ENCODE assay signal across 9 cellular contexts in genomic region chr3:78728406-78729145, GRCh38.
DNase-seq lines count a peak whose midpoint lies in the region; ATAC-seq and TF ChIP-seq lines count a peak whose summit lies in the region.
"Had no signal": no experiment of that assay in that cellular context is flagged by ENCODE, and none has a peak within 500 bp of the region (broad histone marks: within the 10 kb centered on the region; RNA-seq: fewer than 3 reads in every experiment).

No MANE protein-coding gene starts in this region.

- TF ChIP-seq CTCF in mucosa of descending colon (IDR thresholded peaks at IDR 0.05) = no peak

- DNase-seq in Ammon's horn (ENCODE audit: low spot score) (peak; percentile 91), NCI-H2081 treated with DMSO at 0.1 percent for 48 hours (lab: John Stamatoyannopoulos, UW) (peak; percentile 98), cerebellar cortex (ENCODE audit: low spot score) (peak; percentile 70), mucosa of descending colon (peak; percentile 49 to 57 (median 56)), LoVo (ENCODE audit: low spot score) (no peak)
- DNase-seq in effector CD8-positive, alpha-beta T cell (lab: John Stamatoyannopoulos, UW) = no peak
- DNase-seq in CD4-positive, alpha-beta memory T cell = no peak

- POLR2A ChIA-PET in CD4-positive, alpha-beta memory T cell (lab: Charles Lee; ENCODE audit: partially characterized antibody) = no interaction called here

- no peak overlapping the region for H3K27ac Mint-ChIP-seq in CD4-positive, alpha-beta memory T cell
- H3K27ac Mint-ChIP-seq: IgD-negative memory B cell had no signal

- no peaks in the 10 kb centered on the region for H3K27me3 ChIP-seq in CD4-positive, alpha-beta memory T cell (ENCODE audit: insufficient read depth, low read length)

- H3K4me3 Mint-ChIP-seq in CD4-positive, alpha-beta memory T cell = no peak overlapping the region
- H3K4me3 Mint-ChIP-seq: IgD-negative memory B cell had no signal

- no peak overlapping the region for H3K4me3 ChIP-seq in mucosa of descending colon
- H3K4me3 ChIP-seq in CD4-positive, alpha-beta memory T cell (ENCODE audit: low read length in 2 of 2) = no peak overlapping the region

- ATAC-seq in mucosa of descending colon = peak; percentile 38
- no peak for ATAC-seq in GM21423 (IDR thresholded peaks at IDR 0.05; ENCODE audit: unreplicated experiment)

- no peaks in the 10 kb centered on the region for H3K4me1 Mint-ChIP-seq in CD4-positive, alpha-beta memory T cell
- H3K4me1 Mint-ChIP-seq: IgD-negative memory B cell had no signal

- H3K9me3 Mint-ChIP-seq in CD4-positive, alpha-beta memory T cell = peaks cover 0 to 14% (median 3%) of the 10 kb centered on the region in 8 donors

- H3K27ac ChIP-seq in CD4-positive, alpha-beta memory T cell (ENCODE audit: low read depth, low read length) = no peak overlapping the region

- H3K4me1 ChIP-seq in mucosa of descending colon (ENCODE audit: low read depth) = no peaks in the 10 kb centered on the region
- H3K4me1 ChIP-seq in CD4-positive, alpha-beta memory T cell (ENCODE audit: insufficient read depth, low read length) = no peaks in the 10 kb centered on the region

- intact Hi-C loops in mucosa of descending colon (cut with DNase I, micrococcal nuclease) = no loop called here
- intact Hi-C loops in CD4-positive, alpha-beta memory T cell (cut with micrococcal nuclease) = no loop called here

- no peaks in the 10 kb centered on the region for H3K36me3 Mint-ChIP-seq in CD4-positive, alpha-beta memory T cell

- H3K36me3 ChIP-seq in mucosa of descending colon (ENCODE audit: low read depth) = no peaks in the 10 kb centered on the region
- H3K36me3 ChIP-seq in CD4-positive, alpha-beta memory T cell (ENCODE audit: insufficient read depth, low read length) = no peaks in the 10 kb centered on the region

- H3K27me3 Mint-ChIP-seq in CD4-positive, alpha-beta memory T cell = no peaks in the 10 kb centered on the region
- H3K27me3 Mint-ChIP-seq: IgD-negative memory B cell had no signal

- CTCF ChIA-PET in CD4-positive, alpha-beta memory T cell (lab: Charles Lee; ENCODE audit: partially characterized antibody) = no interaction called here

- H3K9me3 ChIP-seq in mucosa of descending colon = no peaks in the 10 kb centered on the region
- no peaks in the 10 kb centered on the region for H3K9me3 ChIP-seq in CD4-positive, alpha-beta memory T cell (ENCODE audit: control insufficient read depth in 1 of 2, low read length in 2 of 2)

Comparison
In these comparisons a context has a peak if more than half of its experiments do, and no peak if none do; other contexts are left out.
1. DNase-seq: peak in Ammon's horn (single experiment), NCI-H2081 treated with DMSO at 0.1 percent for 48 hours (single experiment), cerebellar cortex (single experiment) and mucosa of descending colon (3 of 3); none in effector CD8-positive, alpha-beta T cell (single experiment), LoVo (single experiment) and CD4-positive, alpha-beta memory T cell (0 of 5).